11 cellular contexts compared by ENCODE assay signal in the genomic region with DNA sequence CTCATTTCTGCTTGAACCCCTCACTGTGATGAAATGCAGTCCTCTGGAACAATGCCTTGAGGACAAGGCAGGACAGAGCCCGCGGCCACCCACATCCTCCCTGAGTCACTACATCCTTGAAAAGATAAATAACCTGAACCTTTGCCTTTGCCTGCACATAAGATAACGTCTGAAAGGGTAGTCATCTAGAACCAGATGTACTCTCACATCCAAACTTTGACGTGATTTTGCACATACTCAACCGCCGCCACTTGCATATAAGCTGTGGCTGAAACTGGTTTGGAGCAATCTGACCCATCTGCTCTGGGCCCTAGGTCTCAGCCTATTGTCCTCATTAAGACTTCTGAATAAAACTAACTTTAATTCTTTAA.
A peak's percentile ranks its signal among the peaks of the same experiment; 100 is the strongest.
DNase-seq lines count a peak whose midpoint lies in the region; ATAC-seq and TF ChIP-seq lines count a peak whose summit lies in the region.
"Had no signal": no experiment of that assay in that cellular context is flagged by ENCODE, and none has a peak within 500 bp of the region (broad histone marks: within the 10 kb centered on the region; RNA-seq: fewer than 3 reads in every experiment).

No MANE protein-coding gene starts in this region.

- H3K4me2 ChIP-seq in MM.1S (ENCODE audit: low read depth, low read length) = no peak overlapping the region

- H4K20me1 ChIP-seq in MM.1S (ENCODE audit: insufficient read depth, low read length) = no peaks in the 10 kb centered on the region

- DNase-seq in activated CD8-positive, alpha-beta memory T cell treated with anti-CD3 and anti-CD28 coated beads, Interleukin-2, amount 10 ng/mL, durations not matched to agents 7 days and 5 days = peak; percentile 78
- no peak for DNase-seq in activated CD8-positive, alpha-beta memory T cell treated with anti-CD3 and anti-CD28 coated beads for 24 hours
- DNase-seq in renal cortical epithelial cell (ENCODE audit: low read depth) = peak; percentile 16
- DNase-seq in MM.1S = no peak
- DNase-seq in vagina (ENCODE audit: extremely low spot score in 2 of 2) = no peak
- no peak for DNase-seq in activated naive CD4-positive, alpha-beta T cell treated with anti-CD3 and anti-CD28 coated beads, Interleukin-2, amount 10 ng/mL, durations not matched to agents 7 days and 5 days
- DNase-seq: effector CD4-positive, alpha-beta T cell had no signal

- peaks cover 15% of the 10 kb centered on the region for H3K27me3 Mint-ChIP-seq in activated CD8-positive, alpha-beta memory T cell treated with anti-CD3 and anti-CD28 coated beads, Interleukin-2, amount 10 ng/mL, durations not matched to agents 7 days and 5 days
- H3K27me3 Mint-ChIP-seq in activated T-helper 17 cell treated with anti-CD3 and anti-CD28 coated beads, Interleukin-2, amount 50 U/mL, for 72 hours = peaks cover 8% of the 10 kb centered on the region
- H3K27me3 Mint-ChIP-seq in activated naive CD4-positive, alpha-beta T cell treated with anti-CD3 and anti-CD28 coated beads, Interleukin-2, amount 10 ng/mL, durations not matched to agents 7 days and 5 days = no peaks in the 10 kb centered on the region
- H3K27me3 Mint-ChIP-seq: B cell had no signal

- H3K27ac ChIP-seq in MM.1S (ENCODE audit: low read length) (no peak overlapping the region), vagina (no peak overlapping the region)
- H3K27ac ChIP-seq: parathyroid adenoma had no signal

- intact Hi-C loops in vagina (cut with DNase I) = no loop called here

- H3K79me2 ChIP-seq in MM.1S (ENCODE audit: low read length) = no peaks in the 10 kb centered on the region
- H3K79me2 ChIP-seq: parathyroid adenoma had no signal

- H3K36me3 Mint-ChIP-seq in activated CD8-positive, alpha-beta memory T cell treated with anti-CD3 and anti-CD28 coated beads, Interleukin-2, amount 10 ng/mL, durations not matched to agents 7 days and 5 days = no peaks in the 10 kb centered on the region
- H3K36me3 Mint-ChIP-seq in activated T-helper 17 cell treated with anti-CD3 and anti-CD28 coated beads, Interleukin-2, amount 50 U/mL, for 72 hours (ENCODE audit: low read depth) = no peaks in the 10 kb centered on the region
- no peaks in the 10 kb centered on the region for H3K36me3 Mint-ChIP-seq in activated naive CD4-positive, alpha-beta T cell treated with anti-CD3 and anti-CD28 coated beads, Interleukin-2, amount 10 ng/mL, durations not matched to agents 7 days and 5 days

- CTCF ChIA-PET in activated CD8-positive, alpha-beta memory T cell treated with anti-CD3 and anti-CD28 coated beads, Interleukin-2, amount 10 ng/mL, durations not matched to agents 7 days and 5 days (lab: Charles Lee) = interaction anchor here (1.1 to 1.2 kb wide), 2 partner anchors 11 to 569 kb away, joined by 3 read pairs; partner anchors contain the start of gene NETO2
- CTCF ChIA-PET in activated naive CD4-positive, alpha-beta T cell treated with anti-CD3 and anti-CD28 coated beads, Interleukin-2, amount 10 ng/mL, durations not matched to agents 7 days and 5 days (lab: Charles Lee) = interaction anchor here (0.7 to 1.3 kb wide), 2 partner anchors 17 to 572 kb away, joined by 3 to 4 read pairs; no protein-coding TSS in a partner anchor

- H3K4me1 ChIP-seq in MM.1S (ENCODE audit: low read length) (no peaks in the 10 kb centered on the region), vagina (no peaks in the 10 kb centered on the region)
- H3K4me1 ChIP-seq: parathyroid adenoma had no signal

- TF ChIP-seq CTCF in MM.1S (IDR thresholded peaks at IDR 0.05; ENCODE audit: low read length) (no peak), vagina (IDR thresholded peaks at IDR 0.05) (no peak)

- peak overlapping the region; percentile 13 for H3K27ac Mint-ChIP-seq in activated CD8-positive, alpha-beta memory T cell treated with anti-CD3 and anti-CD28 coated beads, Interleukin-2, amount 10 ng/mL, durations not matched to agents 7 days and 5 days
- H3K27ac Mint-ChIP-seq in activated T-helper 17 cell treated with anti-CD3 and anti-CD28 coated beads, Interleukin-2, amount 50 U/mL, for 72 hours = peak overlapping the region; percentile 73
- no peak overlapping the region for H3K27ac Mint-ChIP-seq in activated naive CD4-positive, alpha-beta T cell treated with anti-CD3 and anti-CD28 coated beads, Interleukin-2, amount 10 ng/mL, durations not matched to agents 7 days and 5 days
- H3K27ac Mint-ChIP-seq: B cell had no signal

- H3K4me1 Mint-ChIP-seq in activated CD8-positive, alpha-beta memory T cell treated with anti-CD3 and anti-CD28 coated beads, Interleukin-2, amount 10 ng/mL, durations not matched to agents 7 days and 5 days = peaks cover 23% of the 10 kb centered on the region
- peaks cover 9% of the 10 kb centered on the region for H3K4me1 Mint-ChIP-seq in activated T-helper 17 cell treated with anti-CD3 and anti-CD28 coated beads, Interleukin-2, amount 50 U/mL, for 72 hours
- no peaks in the 10 kb centered on the region for H3K4me1 Mint-ChIP-seq in activated naive CD4-positive, alpha-beta T cell treated with anti-CD3 and anti-CD28 coated beads, Interleukin-2, amount 10 ng/mL, durations not matched to agents 7 days and 5 days
- H3K4me1 Mint-ChIP-seq: B cell had no signal

- H3K9me3 Mint-ChIP-seq in activated CD8-positive, alpha-beta memory T cell treated with anti-CD3 and anti-CD28 coated beads, Interleukin-2, amount 10 ng/mL, durations not matched to agents 7 days and 5 days (ENCODE audit: low read depth) = no peaks in the 10 kb centered on the region
- no peaks in the 10 kb centered on the region for H3K9me3 Mint-ChIP-seq in activated T-helper 17 cell treated with anti-CD3 and anti-CD28 coated beads, Interleukin-2, amount 50 U/mL, for 72 hours
- no peaks in the 10 kb centered on the region for H3K9me3 Mint-ChIP-seq in activated naive CD4-positive, alpha-beta T cell treated with anti-CD3 and anti-CD28 coated beads, Interleukin-2, amount 10 ng/mL, durations not matched to agents 7 days and 5 days

- H3K9ac ChIP-seq in MM.1S (ENCODE audit: low read length) = no peak overlapping the region
- H3K9ac ChIP-seq: parathyroid adenoma had no signal

- peak; percentile 88 for ATAC-seq in activated CD8-positive, alpha-beta memory T cell treated with anti-CD3 and anti-CD28 coated beads, Interleukin-2, amount 10 ng/mL, durations not matched to agents 7 days and 5 days
- ATAC-seq in HG03159 (IDR thresholded peaks at IDR 0.05; ENCODE audit: unreplicated experiment) = peak; percentile 58
- ATAC-seq in activated T-helper 17 cell treated with anti-CD3 and anti-CD28 coated beads, Interleukin-2, amount 50 U/mL, for 72 hours (replicated peaks) = peak; percentile 93

- H2AFZ ChIP-seq in MM.1S (ENCODE audit: low read length) = no peak overlapping the region
- H2AFZ ChIP-seq: parathyroid adenoma had no signal

- no peak for TF ChIP-seq POLR2A in vagina (IDR thresholded peaks at IDR 0.05)

- no peaks in the 10 kb centered on the region for H3K9me3 ChIP-seq in MM.1S (replicated peaks; ENCODE audit: insufficient read depth, low read length)
- H3K9me3 ChIP-seq in vagina = no peaks in the 10 kb centered on the region

- H3K4me3 Mint-ChIP-seq in activated CD8-positive, alpha-beta memory T cell treated with anti-CD3 and anti-CD28 coated beads, Interleukin-2, amount 10 ng/mL, durations not matched to agents 7 days and 5 days = no peak overlapping the region
- peak overlapping the region; percentile 23 for H3K4me3 Mint-ChIP-seq in activated T-helper 17 cell treated with anti-CD3 and anti-CD28 coated beads, Interleukin-2, amount 50 U/mL, for 72 hours
- H3K4me3 Mint-ChIP-seq in activated naive CD4-positive, alpha-beta T cell treated with anti-CD3 and anti-CD28 coated beads, Interleukin-2, amount 10 ng/mL, durations not matched to agents 7 days and 5 days = no peak overlapping the region
- H3K4me3 Mint-ChIP-seq: B cell had no signal

- H3F3A ChIP-seq in MM.1S (ENCODE audit: insufficient read depth, low read length) = no peaks in the 10 kb centered on the region

- H3K27me3 ChIP-seq in MM.1S (replicated peaks; ENCODE audit: insufficient read depth, low read length) = no peaks in the 10 kb centered on the region
- no peaks in the 10 kb centered on the region for H3K27me3 ChIP-seq in vagina

- H3K4me3 ChIP-seq in MM.1S (ENCODE audit: low read length) (no peak overlapping the region), vagina (no peak overlapping the region)

- H3K36me3 ChIP-seq in MM.1S (replicated peaks; ENCODE audit: insufficient read depth, low read length) (no peaks in the 10 kb centered on the region), vagina (no peaks in the 10 kb centered on the region)

- no peaks in the 10 kb centered on the region for H3K9me2 ChIP-seq in MM.1S (replicated peaks; ENCODE audit: insufficient read depth, low read length)

Comparison
In these comparisons a context has a peak if more than half of its experiments do, and no peak if none do; other contexts are left out.
1. DNase-seq: peak in activated CD8-positive, alpha-beta memory T cell treated with anti-CD3 and anti-CD28 coated beads, Interleukin-2, amount 10 ng/mL, durations not matched to agents 7 days and 5 days (single experiment) and renal cortical epithelial cell (single experiment); none in activated CD8-positive, alpha-beta memory T cell treated with anti-CD3 and anti-CD28 coated beads for 24 hours (single experiment), MM.1S (single experiment), vagina (0 of 2) and activated naive CD4-positive, alpha-beta T cell treated with anti-CD3 and anti-CD28 coated beads, Interleukin-2, amount 10 ng/mL, durations not matched to agents 7 days and 5 days (single experiment).
2. Peak in every context shown above with its lines, with median percentiles within 50 percentile points of each other: ATAC-seq.